ENCODE assay signal across 8 cellular contexts in the genomic region with DNA sequence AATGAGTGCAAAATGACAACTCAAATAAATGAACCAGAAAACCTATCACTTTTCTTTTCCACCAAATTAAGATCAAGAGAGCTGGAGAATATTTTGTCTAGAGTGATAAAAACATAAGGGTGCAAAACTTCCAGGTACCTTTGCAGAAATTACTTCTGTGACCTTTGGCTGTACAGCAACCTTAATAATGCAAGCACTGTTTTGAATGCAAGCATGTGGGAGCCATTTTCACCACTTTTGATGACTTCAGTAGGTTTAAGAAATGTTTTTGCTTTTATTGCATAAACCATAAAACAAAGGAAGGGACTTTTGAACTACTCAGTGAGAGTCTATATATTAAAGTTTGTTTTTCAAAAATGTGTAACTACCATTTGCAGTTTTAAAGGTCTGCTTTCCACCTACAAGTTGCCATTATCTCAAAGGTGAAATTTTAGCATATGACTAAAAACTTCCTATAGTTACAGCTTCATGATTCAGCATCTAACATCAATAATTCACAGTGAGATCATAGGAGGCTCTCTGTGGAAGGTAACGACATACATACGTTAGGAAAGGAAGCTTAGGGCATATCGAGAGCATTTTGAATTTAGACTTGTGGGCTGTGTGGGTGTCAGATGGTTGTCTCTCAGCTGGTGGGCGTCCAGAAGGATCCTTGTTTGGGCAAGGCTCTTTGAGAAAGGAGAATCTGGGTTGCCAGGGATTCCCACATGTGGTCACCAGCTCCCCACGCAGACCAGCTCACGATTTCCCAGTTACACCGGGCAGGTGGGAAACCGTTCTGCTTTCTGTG. TPM values are rescaled to one million over a fixed set of nuclear protein-coding genes. Genes with fewer than 3 reads are reported as not detected.
DNase-seq lines count a peak whose midpoint lies in the region; ATAC-seq and TF ChIP-seq lines count a peak whose summit lies in the region.

No MANE protein-coding gene starts in this region.

- WGBS in lung, 2 donors, result 10 to 25% methylated on average over 8 of the region's 8 CpGs
- WGBS in prostate gland, result 10% methylated on average over 8 of the region's 8 CpGs

- peak overlapping the region; percentile 70 for H3K4me2 ChIP-seq in DND-41 (ENCODE audit: insufficient read depth, low read length)
- peak overlapping the region; percentile 67 for H3K4me2 ChIP-seq in OCI-LY7 (ENCODE audit: low read length)

- intact Hi-C loops in OCI-LY7 (cut with micrococcal nuclease; ENCODE audit: unreplicated experiment), result loop anchor here (10.0 kb wide), 2 partner anchors 481 to 759 kb away; a partner anchor contains a TSS
- intact Hi-C loops in prostate gland (cut with DNase I), result loop anchor here (5.0 to 10.0 kb wide), 2 partner anchors 37 to 151 kb away; a partner anchor contains a TSS

- no TSS peak for BruUV-seq in OCI-LY7 (replicated peaks; lab: Mats Ljungman, UMichigan)

- H3K36me3 ChIP-seq in DND-41 (ENCODE audit: insufficient read depth, low read length), result peaks cover 35% of the 10 kb centered on the region
- peaks cover 37% of the 10 kb centered on the region for H3K36me3 ChIP-seq in OCI-LY7 (ENCODE audit: insufficient read depth, low read length)
- H3K36me3 ChIP-seq in lung (ENCODE audit: control insufficient read depth in 2 of 2, insufficient read depth in 2 of 2, low read length in 2 of 2), result peaks cover 0 to 2% of the 10 kb centered on the region in 2 donors
- no peaks in the 10 kb centered on the region for H3K36me3 ChIP-seq in prostate gland

- no peak for TF ChIP-seq POLR2A in prostate gland (IDR thresholded peaks at IDR 0.05)

- ATAC-seq in DND-41 (ENCODE audit: insufficient read depth, low read depth) (no peak), lung (ENCODE audit: insufficient read depth, low FRiP score) (no peak)

- peak overlapping the region; percentile 55; the same call in 1 of the 2 replicates for H3K27ac ChIP-seq in DND-41 (ENCODE audit: low read length)
- peak overlapping the region; percentile 10 for H3K27ac ChIP-seq in OCI-LY7 (ENCODE audit: low read depth, low read length, poor library complexity, severe bottlenecking)
- peak overlapping the region; percentile 32 for H3K27ac ChIP-seq in angular gyrus (ENCODE audit: low read depth, low read length)
- H3K27ac ChIP-seq in lung (ENCODE audit: low read depth in 1 of 2, low read length in 1 of 2), result peak overlapping the region; percentile 9 to 74
- H3K27ac ChIP-seq in prostate gland, result peak overlapping the region in 1 of 2 donors; percentile 43

- no peaks in the 10 kb centered on the region for H3K9me3 ChIP-seq in DND-41 (ENCODE audit: insufficient read depth, low read length, severe bottlenecking)
- no peaks in the 10 kb centered on the region for H3K9me3 ChIP-seq in OCI-LY7 (ENCODE audit: low read length)
- no peaks in the 10 kb centered on the region for H3K9me3 ChIP-seq in lung (ENCODE audit: control insufficient read depth in 2 of 2, insufficient read depth in 1 of 2, low read length in 1 of 2)
- H3K9me3 ChIP-seq in prostate gland, result no peaks in the 10 kb centered on the region

- H4K20me1 ChIP-seq in DND-41 (ENCODE audit: insufficient read depth, low read length), result peaks cover 28% of the 10 kb centered on the region
- H4K20me1 ChIP-seq in OCI-LY7 (ENCODE audit: insufficient read depth, low read length), result peaks cover 22% of the 10 kb centered on the region

- H3K27me3 ChIP-seq in DND-41 (ENCODE audit: insufficient read depth, low read length, poor library complexity), result no peaks in the 10 kb centered on the region
- no peaks in the 10 kb centered on the region for H3K27me3 ChIP-seq in lung (ENCODE audit: control insufficient read depth, insufficient read depth)
- no peaks in the 10 kb centered on the region for H3K27me3 ChIP-seq in prostate gland (replicated peaks; ENCODE audit: insufficient read depth)

- no peaks in the 10 kb centered on the region for H3K9me2 ChIP-seq in OCI-LY7 (ENCODE audit: insufficient read depth, low read length)

- H2AFZ ChIP-seq in DND-41 (ENCODE audit: low read depth, low read length), result peak overlapping the region; percentile 79
- peak overlapping the region; percentile 65; the same call in 1 of the 2 replicates for H2AFZ ChIP-seq in OCI-LY7 (ENCODE audit: low read length)

- peak overlapping the region; percentile 40 for H3K9ac ChIP-seq in DND-41 (ENCODE audit: low read depth, low read length)

- TF ChIP-seq CTCF in DND-41 (IDR thresholded peaks at IDR 0.05; ENCODE audit: borderline replicate concordance, extremely low read depth, low read length, poor library complexity, severe bottlenecking), result no peak
- no peak for TF ChIP-seq CTCF in OCI-LY7 (conservative IDR thresholded peaks at IDR 0.05; ENCODE audit: low read length)
- no peak for TF ChIP-seq CTCF in lung (IDR thresholded peaks at IDR 0.05; ENCODE audit: control extremely low read depth, extremely low read depth)
- no peak for TF ChIP-seq CTCF in prostate gland (IDR thresholded peaks at IDR 0.05)

- POLR2A ChIA-PET in OCI-LY7 (lab: Charles Lee), result interaction anchor here (0.9 to 7.7 kb wide), 16 partner anchors 9 to 257 kb away, joined by 3 to 123 read pairs (median 10); no protein-coding TSS in a partner anchor

- CTCF ChIA-PET in OCI-LY7 (lab: Charles Lee; ENCODE audit: unreplicated experiment), result interaction anchor here (0.6 to 1.9 kb wide), 5 partner anchors 8 to 252 kb away, joined by 3 to 10 read pairs (median 3); no protein-coding TSS in a partner anchor

- H3K4me1 ChIP-seq in DND-41 (ENCODE audit: insufficient read depth, low read length), result peaks cover 25% of the 10 kb centered on the region
- H3K4me1 ChIP-seq in OCI-LY7 (ENCODE audit: insufficient read depth, low read length, poor library complexity, severe bottlenecking), result peaks cover 38% of the 10 kb centered on the region
- H3K4me1 ChIP-seq in lung (ENCODE audit: control insufficient read depth in 2 of 2, insufficient read depth in 2 of 2, low read length in 2 of 2), result peaks cover 5 to 6% of the 10 kb centered on the region in 2 donors
- no peaks in the 10 kb centered on the region for H3K4me1 ChIP-seq in prostate gland (replicated peaks)

- H3K79me2 ChIP-seq in DND-41 (ENCODE audit: insufficient read depth, low read length), result peaks cover 27% of the 10 kb centered on the region
- peaks cover 32% of the 10 kb centered on the region for H3K79me2 ChIP-seq in OCI-LY7 (ENCODE audit: insufficient read depth, low read depth, low read length)

- H3K4me3 ChIP-seq in DND-41 (ENCODE audit: low read depth in 1 of 2, low read length in 2 of 2), result peak overlapping the region in 1 of 2 experiments; percentile 51; a peak in 2 of 4 replicates
- peak overlapping the region; percentile 43 for H3K4me3 ChIP-seq in OCI-LY7 (ENCODE audit: low read depth, low read length, poor library complexity, severe bottlenecking)
- no peak overlapping the region for H3K4me3 ChIP-seq in lung
- peak overlapping the region in 1 of 2 donors; percentile 70 for H3K4me3 ChIP-seq in prostate gland

- DNase-seq in DND-41, result no peak
- DNase-seq in OCI-LY7 (ENCODE audit: low spot score), result no peak
- DNase-seq in lung (ENCODE audit: low spot score), result no peak
- peak; percentile 38 to 47 for DNase-seq in stimulated activated CD8-positive, alpha-beta memory T cell treated with anti-CD3 and anti-CD28 coated beads, Interleukin-7, amount 100 ng/mL, for 4 hours (ENCODE audit: low read depth in 2 of 2)
- DNase-seq in prostate gland (ENCODE audit: low spot score), result no peak
- DNase-seq in SK-N-DZ (ENCODE audit: low spot score), result no peak
- no peak for DNase-seq in NCI-H446 treated with DMSO at 0.1 percent for 48 hours (lab: John Stamatoyannopoulos, UW)

RNA-seq across cellular contexts. Expression of a gene that starts 1.1 kb away (rescaled TPM):
- total RNA-seq in OCI-LY7 (2014; rRNA removed; shearing (Covaris generic)), result 46.8 and 60.7 TPM in 2 replicates
- total RNA-seq in OCI-LY7 (2022) (48.6 and 54.9 TPM in 2 replicates), lung (10 to 100 TPM; 12.9 to 35.2 TPM), prostate gland (10 to 100 TPM; 28.9 to 43.9 TPM)
- polyA plus RNA-seq in lung, result 10 to 100 TPM; 35.2 to 52.0 TPM
- 21.2 and 29.5 TPM in 2 replicates for polyA plus RNA-seq in SK-N-DZ (2014; cell fraction: cytosol; rRNA removed)
- polyA plus RNA-seq in SK-N-DZ (2014; cell fraction: nucleus; rRNA removed), result 57.2 and 60.1 TPM in 2 replicates

Comparison
In these comparisons a context has a peak if more than half of its experiments do, and no peak if none do; other contexts are left out.
1. DNase-seq: peak in stimulated activated CD8-positive, alpha-beta memory T cell treated with anti-CD3 and anti-CD28 coated beads, Interleukin-7, amount 100 ng/mL, for 4 hours (2 of 2); none in DND-41 (single experiment), OCI-LY7 (single experiment), lung (single experiment), prostate gland (single experiment), SK-N-DZ (single experiment) and NCI-H446 treated with DMSO at 0.1 percent for 48 hours (single experiment).